8 cellular contexts compared by ENCODE assay signal in genomic region chr3:149657796-149658443, GRCh38. TPM values are rescaled to one million over a fixed set of nuclear protein-coding genes. Genes with fewer than 3 reads are reported as not detected.
DNase-seq lines count a peak whose midpoint lies in the region; ATAC-seq and TF ChIP-seq lines count a peak whose summit lies in the region.

Gene WWTR1 (minus strand): TSS chr3:149658025. CDS start chr3:149657306, 719 bp downstream.

- peak; percentile 98 for DNase-seq in EH (ENCODE audit: low read depth)
- no peak for DNase-seq in HL-60 (ENCODE audit: low read depth in 1 of 2, low spot score in 1 of 2)
- DNase-seq in T-helper 2 cell treated with Interferon-gamma antibody and Interleukin-4, amounts not matched to agents 5 μg/mL and 100 μg/mL, for 36 hours (ENCODE audit: low spot score): peak; percentile 60
- peak; percentile 98 for DNase-seq in chondrocyte (ENCODE audit: low spot score)
- peak in 1 of 3 donors; percentile 21 for DNase-seq in immature natural killer cell
- no peak for DNase-seq in NCI-H2171 (lab: John Stamatoyannopoulos, UW)

- H3K4me1 Mint-ChIP-seq in T-helper 2 cell treated with Interferon-gamma antibody and Interleukin-4, amounts not matched to agents 5 μg/mL and 100 μg/mL, for 36 hours (ENCODE audit: low read depth): peaks cover 9% of the 10 kb centered on the region
- H3K4me1 Mint-ChIP-seq in chondrocyte (ENCODE audit: low read depth) (peaks cover 64% of the 10 kb centered on the region), immature natural killer cell (peaks cover 12 to 14% of the 10 kb centered on the region in 2 donors)

- H3K4me3 ChIP-seq in HL-60 (replicated peaks; ENCODE audit: insufficient read depth, low read length): peak within 1 kb of the TSS; percentile 43
- H3K4me3 ChIP-seq in skeletal muscle satellite cell (ENCODE audit: low read length): peak within 1 kb of the TSS; percentile 94

- peak within 1 kb of the TSS; percentile 94 for H3K9ac ChIP-seq in skeletal muscle satellite cell (ENCODE audit: low read depth, low read length)

- no peak within 1 kb of the TSS for H3K27ac ChIP-seq in HL-60 (replicated peaks)

- no peaks in the 10 kb centered on the region for H3K9me3 Mint-ChIP-seq in T-helper 2 cell treated with Interferon-gamma antibody and Interleukin-4, amounts not matched to agents 5 μg/mL and 100 μg/mL, for 36 hours
- no peaks in the 10 kb centered on the region for H3K9me3 Mint-ChIP-seq in chondrocyte (ENCODE audit: low read depth)
- no peaks in the 10 kb centered on the region for H3K9me3 Mint-ChIP-seq in immature natural killer cell

- peaks cover 47% of the 10 kb centered on the region for H3K27me3 ChIP-seq in HL-60 (ENCODE audit: insufficient read depth, poor library complexity, severe bottlenecking)
- no peaks in the 10 kb centered on the region for H3K27me3 ChIP-seq in skeletal muscle satellite cell (ENCODE audit: control insufficient read depth, insufficient read depth, low read length)

- peaks cover 32% of the 10 kb centered on the region for H3K27me3 Mint-ChIP-seq in T-helper 2 cell treated with Interferon-gamma antibody and Interleukin-4, amounts not matched to agents 5 μg/mL and 100 μg/mL, for 36 hours (ENCODE audit: low read depth)
- no peaks in the 10 kb centered on the region for H3K27me3 Mint-ChIP-seq in chondrocyte (ENCODE audit: low read depth)
- H3K27me3 Mint-ChIP-seq in immature natural killer cell (ENCODE audit: low read depth in 3 of 3): peaks cover 5 to 20% (median 12%) of the 10 kb centered on the region in 3 donors

- H3K9me3 ChIP-seq in skeletal muscle satellite cell (replicated peaks; ENCODE audit: low read length): no peaks in the 10 kb centered on the region

- H3K36me3 ChIP-seq in skeletal muscle satellite cell (ENCODE audit: insufficient read depth, low read length): peaks cover 21% of the 10 kb centered on the region

- H3K36me3 Mint-ChIP-seq in T-helper 2 cell treated with Interferon-gamma antibody and Interleukin-4, amounts not matched to agents 5 μg/mL and 100 μg/mL, for 36 hours (ENCODE audit: low read depth): no peaks in the 10 kb centered on the region
- H3K36me3 Mint-ChIP-seq in chondrocyte (ENCODE audit: low read depth) (peaks cover 7% of the 10 kb centered on the region), immature natural killer cell (no peaks in the 10 kb centered on the region)

- H3K4me2 ChIP-seq in skeletal muscle satellite cell (ENCODE audit: low read length): peak within 1 kb of the TSS; percentile 84

- peak within 1 kb of the TSS; percentile 91 for H3K4me3 Mint-ChIP-seq in T-helper 2 cell treated with Interferon-gamma antibody and Interleukin-4, amounts not matched to agents 5 μg/mL and 100 μg/mL, for 36 hours
- peak within 1 kb of the TSS; percentile 97 for H3K4me3 Mint-ChIP-seq in chondrocyte (ENCODE audit: unreplicated experiment)
- H3K4me3 Mint-ChIP-seq in immature natural killer cell: peak within 1 kb of the TSS; percentile 64 to 94 (median 80)

- H3K4me1 ChIP-seq in skeletal muscle satellite cell (ENCODE audit: control insufficient read depth, insufficient read depth, low read length): peaks cover 49% of the 10 kb centered on the region

- peak within 1 kb of the TSS; percentile 55 for H3K27ac Mint-ChIP-seq in T-helper 2 cell treated with Interferon-gamma antibody and Interleukin-4, amounts not matched to agents 5 μg/mL and 100 μg/mL, for 36 hours
- H3K27ac Mint-ChIP-seq in chondrocyte (ENCODE audit: unreplicated experiment) (peak within 1 kb of the TSS; percentile 98), immature natural killer cell (peak within 1 kb of the TSS in 2 of 6 donors; percentile 9 to 70)

- peak; percentile 74 for ATAC-seq in GM21390 (IDR thresholded peaks at IDR 0.05; ENCODE audit: unreplicated experiment)

- TF ChIP-seq CTCF in HL-60 (IDR thresholded peaks at IDR 0.05; ENCODE audit: insufficient read depth, low read length) (no peak), chondrocyte (IDR thresholded peaks at IDR 0.05) (no peak)

RNA-seq across cellular contexts. Expression of gene WWTR1, which starts in this region (rescaled TPM):
- total RNA-seq in chondrocyte: 107 to 121 TPM (median 111 TPM) in 3 replicates
- polyA plus RNA-seq in immature natural killer cell: not detected
- total RNA-seq in skeletal muscle satellite cell (2012; rRNA removed): 64.1 and 99.2 TPM in 2 replicates

Comparison
In these comparisons a context has a peak if more than half of its experiments do, and no peak if none do; other contexts are left out.
1. DNase-seq: peak in EH (single experiment), T-helper 2 cell treated with Interferon-gamma antibody and Interleukin-4, amounts not matched to agents 5 μg/mL and 100 μg/mL, for 36 hours (single experiment) and chondrocyte (single experiment); none in HL-60 (0 of 2) and NCI-H2171 (single experiment).
2. Peak in every context shown above with its lines, with median percentiles within 50 percentile points of each other: H3K4me3 Mint-ChIP-seq.